8 cellular contexts compared by ENCODE assay signal in the genomic region with DNA sequence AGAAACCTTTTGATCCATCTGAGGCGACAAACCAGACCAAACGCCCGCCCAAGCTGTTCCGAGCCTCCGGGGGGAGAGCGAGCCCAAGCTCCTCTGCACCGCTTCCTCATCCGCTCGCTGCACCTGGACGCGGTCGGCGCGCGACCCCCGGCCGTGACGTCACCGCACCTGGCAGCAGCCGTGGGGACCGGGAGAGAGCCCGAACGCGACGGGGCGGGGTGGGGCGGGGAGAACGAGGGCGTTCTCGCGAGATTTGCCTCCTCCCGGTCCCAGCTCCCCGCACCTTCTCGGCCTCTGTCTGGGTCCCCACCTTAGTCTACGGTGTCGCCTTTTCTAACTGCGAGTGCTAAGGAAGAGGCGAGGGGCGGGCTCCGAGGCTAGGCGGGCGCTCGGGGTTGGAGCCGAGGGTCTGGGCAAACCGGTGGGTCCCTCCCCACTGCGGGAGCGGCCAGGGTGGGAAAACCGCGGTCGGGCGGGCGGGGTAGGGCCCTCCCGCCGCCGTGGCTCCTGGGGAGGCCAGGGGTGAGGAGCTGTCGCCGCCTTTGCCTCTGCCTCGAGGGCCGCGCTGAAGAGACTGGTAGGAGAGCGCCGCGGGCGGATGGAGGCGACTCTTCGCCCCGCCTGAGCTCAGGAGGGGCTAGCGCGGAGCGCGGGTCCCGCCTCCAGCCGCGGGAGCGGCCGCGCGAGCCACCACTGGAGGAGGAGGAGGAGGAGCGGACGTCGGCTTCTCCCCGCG. TPM values are rescaled to one million over a fixed set of nuclear protein-coding genes. Genes with fewer than 3 reads are reported as not detected.
DNase-seq lines count a peak whose midpoint lies in the region; ATAC-seq and TF ChIP-seq lines count a peak whose summit lies in the region.

Gene CD2AP (plus strand): TSS at position 293 of the 736 bp plus-strand sequence. CDS start 456 bp downstream, outside the sequence.

- H3K4me3 ChIP-seq in LNCaP clone FGC (ENCODE audit: low read depth, low read length) (peak within 1 kb of the TSS; percentile 71), fibroblast of mammary gland (ENCODE audit: control insufficient read depth, low read depth, low read length) (peak within 1 kb of the TSS; percentile 88)

- peak within 1 kb of the TSS; percentile 97 for H3K4me3 Mint-ChIP-seq in activated T-helper 2 cell treated with anti-CD3 and anti-CD28 coated beads, Interferon-gamma antibody, Interleukin-2, Interleukin-4, amounts not matched to agents 10 μg/mL and 5 μg/mL and 100 μg/mL, durations not matched to agents 14 hours and 24 hours and 36 hours (ENCODE audit: low read depth)
- H3K4me3 Mint-ChIP-seq in naive thymus-derived CD8-positive, alpha-beta T cell = peak within 1 kb of the TSS; percentile 95 to 100 (median 99)

- peaks cover 2% of the 10 kb centered on the region for H3K27me3 Mint-ChIP-seq in activated T-helper 2 cell treated with anti-CD3 and anti-CD28 coated beads, Interferon-gamma antibody, Interleukin-2, Interleukin-4, amounts not matched to agents 10 μg/mL and 5 μg/mL and 100 μg/mL, durations not matched to agents 14 hours and 24 hours and 36 hours (ENCODE audit: low read depth)
- H3K27me3 Mint-ChIP-seq in naive thymus-derived CD8-positive, alpha-beta T cell = no peaks in the 10 kb centered on the region

- peak; percentile 78 to 84 for ATAC-seq in naive thymus-derived CD8-positive, alpha-beta T cell

- DNase-seq in ELR (ENCODE audit: low read depth) (peak; percentile 89), H4 (ENCODE audit: low spot score) (peak; percentile 87), LNCaP clone FGC (ENCODE audit: low read depth) (peak; percentile 51), RPMI8226 (peak; percentile 94), fibroblast of mammary gland (ENCODE audit: low read depth) (peak; percentile 76)
- peak; percentile 79 for DNase-seq in activated T-helper 2 cell treated with anti-CD3 and anti-CD28 coated beads, Interferon-gamma antibody, Interleukin-2, Interleukin-4, amounts not matched to agents 10 μg/mL and 5 μg/mL and 100 μg/mL, durations not matched to agents 14 hours and 24 hours and 36 hours (ENCODE audit: low spot score)
- DNase-seq in naive thymus-derived CD8-positive, alpha-beta T cell = peak; percentile 89 to 97 (median 94)
- DNase-seq in stimulated activated naive CD4-positive, alpha-beta T cell treated with Interleukin-2 at 50 U/mL for 16 hours (lab: John Stamatoyannopoulos, UW) = peak; percentile 89

- peak; percentile 27; the same call in 1 of the 2 replicates for TF ChIP-seq CTCF in LNCaP clone FGC (IDR thresholded peaks at IDR 0.05; ENCODE audit: control insufficient read depth, extremely low read depth, insufficient read depth)
- TF ChIP-seq CTCF in fibroblast of mammary gland (conservative IDR thresholded peaks at IDR 0.05; ENCODE audit: control insufficient read depth, insufficient read depth, low read depth, low read length) = no peak

- H3K36me3 Mint-ChIP-seq in activated T-helper 2 cell treated with anti-CD3 and anti-CD28 coated beads, Interferon-gamma antibody, Interleukin-2, Interleukin-4, amounts not matched to agents 10 μg/mL and 5 μg/mL and 100 μg/mL, durations not matched to agents 14 hours and 24 hours and 36 hours (ENCODE audit: low read depth) = peaks cover 3% of the 10 kb centered on the region
- no peaks in the 10 kb centered on the region for H3K36me3 Mint-ChIP-seq in naive thymus-derived CD8-positive, alpha-beta T cell

- intact Hi-C loops in activated T-helper 2 cell treated with anti-CD3 and anti-CD28 coated beads, Interferon-gamma antibody, Interleukin-2, Interleukin-4, amounts not matched to agents 10 μg/mL and 5 μg/mL and 100 μg/mL, durations not matched to agents 14 hours and 24 hours and 36 hours (cut with micrococcal nuclease) = no loop called here

- H3K4me1 Mint-ChIP-seq in activated T-helper 2 cell treated with anti-CD3 and anti-CD28 coated beads, Interferon-gamma antibody, Interleukin-2, Interleukin-4, amounts not matched to agents 10 μg/mL and 5 μg/mL and 100 μg/mL, durations not matched to agents 14 hours and 24 hours and 36 hours (ENCODE audit: low read depth) = peaks cover 23% of the 10 kb centered on the region
- peaks cover 18 to 52% (median 46%) of the 10 kb centered on the region in 4 donors for H3K4me1 Mint-ChIP-seq in naive thymus-derived CD8-positive, alpha-beta T cell

- POLR2A ChIA-PET in naive thymus-derived CD8-positive, alpha-beta T cell (lab: Charles Lee) = interaction anchor here (0.6 to 3.4 kb wide), 13 partner anchors 9 to 235 kb away, joined by 3 to 26 read pairs (median 5); no protein-coding TSS in a partner anchor

- no peaks in the 10 kb centered on the region for H3K9me3 Mint-ChIP-seq in activated T-helper 2 cell treated with anti-CD3 and anti-CD28 coated beads, Interferon-gamma antibody, Interleukin-2, Interleukin-4, amounts not matched to agents 10 μg/mL and 5 μg/mL and 100 μg/mL, durations not matched to agents 14 hours and 24 hours and 36 hours
- no peaks in the 10 kb centered on the region for H3K9me3 Mint-ChIP-seq in naive thymus-derived CD8-positive, alpha-beta T cell

- peak within 1 kb of the TSS; percentile 95 for H3K27ac Mint-ChIP-seq in activated T-helper 2 cell treated with anti-CD3 and anti-CD28 coated beads, Interferon-gamma antibody, Interleukin-2, Interleukin-4, amounts not matched to agents 10 μg/mL and 5 μg/mL and 100 μg/mL, durations not matched to agents 14 hours and 24 hours and 36 hours
- H3K27ac Mint-ChIP-seq in naive thymus-derived CD8-positive, alpha-beta T cell = peak within 1 kb of the TSS; percentile 95 to 100 (median 98)

RNA-seq across cellular contexts. Expression of gene CD2AP, which starts in this region (rescaled TPM):
- total RNA-seq in H4 (2014; rRNA removed; shearing (Covaris generic)) = 19.3 and 27.1 TPM in 2 replicates
- total RNA-seq in activated T-helper 2 cell treated with anti-CD3 and anti-CD28 coated beads, Interferon-gamma antibody, Interleukin-2, Interleukin-4, amounts not matched to agents 10 μg/mL and 5 μg/mL and 100 μg/mL, durations not matched to agents 14 hours and 24 hours and 36 hours = 26.0 and 29.1 TPM in 2 replicates
- total RNA-seq in naive thymus-derived CD8-positive, alpha-beta T cell = 10 to 100 TPM; 30.7 to 32.2 TPM
- 1 to 10 TPM; 7.3 to 7.9 (median 7.7) TPM for polyA plus RNA-seq in naive thymus-derived CD8-positive, alpha-beta T cell

Comparison
In these comparisons a context has a peak if more than half of its experiments do, and no peak if none do; other contexts are left out.
1. Peak in every context shown above with its lines: DNase-seq, ATAC-seq and H3K4me3 ChIP-seq.